In genomic region chr1:25765152-25765909, GRCh38 we compare ENCODE assay signal across 1 cellular context.
TF ChIP-seq lines count a peak whose summit lies in the region.

No MANE protein-coding gene starts in this region.

TF ChIP-seq in SK-N-SH, 30 proteins besides CTCF, POLR2A, EP300 and RAD21 (continued from another document):
- TF ChIP-seq USF1 (IDR thresholded peaks at IDR 0.05; ENCODE audit: borderline replicate concordance, low read depth) (no peak), NRF1 (IDR thresholded peaks at IDR 0.05; ENCODE audit: low read depth, low read length) (no peak), ELF1 (IDR thresholded peaks at IDR 0.05) (no peak), SIN3A (IDR thresholded peaks at IDR 0.05; ENCODE audit: borderline replicate concordance, low read depth, low read length) (no peak), ZBTB33 (IDR thresholded peaks at IDR 0.05; ENCODE audit: borderline replicate concordance, low read depth) (no peak)
